In genomic region chr17:80416260-80416939, GRCh38 we compare ENCODE assay signal across 8 cellular contexts. TPM values are rescaled to one million over a fixed set of nuclear protein-coding genes. Genes with fewer than 3 reads are reported as not detected.
A peak's percentile ranks its signal among the peaks of the same experiment; 100 is the strongest.
DNase-seq lines count a peak whose midpoint lies in the region; ATAC-seq and TF ChIP-seq lines count a peak whose summit lies in the region.

No MANE protein-coding gene starts in this region.

- TF ChIP-seq CTCF in BJ (IDR thresholded peaks at IDR 0.05; ENCODE audit: insufficient read depth, low read depth, low read length) (no peak), KMS-11 (conservative IDR thresholded peaks at IDR 0.05; ENCODE audit: low read depth, low read length) (no peak), choroid plexus epithelial cell (conservative IDR thresholded peaks at IDR 0.05; ENCODE audit: low read depth, low read length) (no peak), nephron (IDR thresholded peaks at IDR 0.05; ENCODE audit: unreplicated experiment in 3 of 3) (no peak)

- CTCF ChIA-PET in BJ (lab: Yijun Ruan, JAX): no interaction called here

- peaks cover 11% of the 10 kb centered on the region for H3K4me1 ChIP-seq in KMS-11 (ENCODE audit: low read depth, poor library complexity, severe bottlenecking)

- H3K4me3 ChIP-seq in BJ (ENCODE audit: low read depth, low read length): peak overlapping the region; percentile 89
- H3K4me3 ChIP-seq in KMS-11 (IDR thresholded peaks at IDR 0.05; ENCODE audit: insufficient read depth, low read depth, low read length): no peak overlapping the region
- H3K4me3 ChIP-seq in choroid plexus epithelial cell (ENCODE audit: low read depth, low read length): peak overlapping the region; percentile 99

- peaks cover 37% of the 10 kb centered on the region for H3K4me1 Mint-ChIP-seq in nephron

- no peaks in the 10 kb centered on the region for H4K20me1 ChIP-seq in KMS-11 (ENCODE audit: insufficient read depth)

- peak overlapping the region; percentile 86 to 95 (median 90) for H3K4me3 Mint-ChIP-seq in nephron

- H3K27ac Mint-ChIP-seq in nephron: peak overlapping the region in 2 of 3 experiments; percentile 34 to 90

- H3K9ac ChIP-seq in KMS-11: no peak overlapping the region

- no peaks in the 10 kb centered on the region for H3K27me3 ChIP-seq in BJ (ENCODE audit: control insufficient read depth, insufficient read depth, low read length)
- H3K27me3 ChIP-seq in KMS-11 (ENCODE audit: insufficient read depth, low read depth): peaks cover 23% of the 10 kb centered on the region

- peaks cover 21% of the 10 kb centered on the region for H3K36me3 Mint-ChIP-seq in nephron (ENCODE audit: low read depth)

- H3K79me2 ChIP-seq in KMS-11 (ENCODE audit: insufficient read depth, low read depth): no peaks in the 10 kb centered on the region

- POLR2A ChIA-PET in BJ (lab: Charles Lee): interaction anchor here (0.6 kb wide), 1 partner anchor 376 kb away, joined by 6 read pairs; no protein-coding TSS in a partner anchor

- DNase-seq in BJ (ENCODE audit: low read depth) (no peak), choroid plexus epithelial cell (ENCODE audit: low read depth) (no peak), GF-D8 (lab: John Stamatoyannopoulos, UW) (no peak)
- no peak for DNase-seq in stimulated activated CD4-positive, alpha-beta T cell treated with anti-CD3 and anti-CD28 coated beads, Interleukin-1b, Interleukin-23, amount 100 ng/mL, for 48 hours

- H2AFZ ChIP-seq in KMS-11 (ENCODE audit: low read depth): no peak overlapping the region

- no peak overlapping the region for H3K27ac ChIP-seq in KMS-11

- peaks cover 12% of the 10 kb centered on the region for H3K27me3 Mint-ChIP-seq in nephron (ENCODE audit: low read depth)

- H3K4me2 ChIP-seq in KMS-11: peak overlapping the region; percentile 98; the same call in 1 of the 2 replicates

- no peaks in the 10 kb centered on the region for H3K9me3 Mint-ChIP-seq in nephron

- H3K36me3 ChIP-seq in BJ (ENCODE audit: control insufficient read depth, insufficient read depth, low read length) (peaks cover 3% of the 10 kb centered on the region; the same call in 1 of the 2 replicates), KMS-11 (ENCODE audit: insufficient read depth) (no peaks in the 10 kb centered on the region)

- no peak for ATAC-seq in GM21423 (IDR thresholded peaks at IDR 0.05; ENCODE audit: unreplicated experiment)
- no peak for ATAC-seq in HG03432 (IDR thresholded peaks at IDR 0.05; ENCODE audit: unreplicated experiment)

RNA-seq across cellular contexts. Expression of gene ENDOV, which starts 1.4 kb away (rescaled TPM):
- polyA plus RNA-seq in BJ (2011; rRNA removed): 19.5 and 29.8 TPM in 2 replicates
- polyA minus RNA-seq in BJ (2011; rRNA and poly(A)+ RNA removed): 9.5 and 12.6 TPM in 2 replicates
